Comparison of ENCODE assay signal across 1 cellular context in the genomic region with DNA sequence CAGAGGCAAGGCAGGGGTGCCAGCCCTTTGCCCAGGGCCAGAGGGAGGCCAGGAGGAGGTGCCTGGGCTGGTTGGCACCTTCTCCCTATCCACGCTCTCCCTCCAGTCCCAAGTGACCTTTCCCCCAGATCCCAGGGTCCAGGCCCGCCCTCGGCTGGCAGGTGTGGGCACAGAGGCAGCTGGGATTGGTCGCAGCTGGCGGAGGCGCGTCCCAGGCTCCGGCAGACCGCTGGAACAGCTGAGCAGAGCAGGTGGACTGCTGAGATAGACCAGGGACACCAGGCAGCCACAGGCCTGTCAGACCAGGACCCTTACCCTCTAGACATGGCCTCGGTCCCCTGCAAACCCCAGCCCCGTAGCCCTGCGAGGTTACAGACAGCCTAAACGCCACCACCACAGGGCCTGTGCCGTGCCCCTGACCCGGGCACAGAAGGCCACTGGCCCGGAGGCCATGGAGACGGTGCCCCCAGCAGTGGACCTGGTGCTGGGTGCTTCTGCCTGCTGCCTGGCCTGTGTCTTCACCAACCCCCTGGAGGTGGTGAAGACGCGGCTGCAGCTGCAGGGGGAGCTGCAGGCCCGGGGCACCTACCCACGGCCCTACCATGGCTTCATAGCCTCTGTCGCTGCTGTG.
A peak's percentile ranks its signal among the peaks of the same experiment; 100 is the strongest.
TF ChIP-seq lines count a peak whose summit lies in the region.

SLC25A34 (plus strand) TSS at position 224 of the 631 bp plus-strand sequence; CDS start at position 452, 228 bp downstream.

TF ChIP-seq in HepG2, 621 proteins besides CTCF, POLR2A, EP300 and RAD21 (continued from another document and continues in another):
- TF ChIP-seq, protein P1, sequence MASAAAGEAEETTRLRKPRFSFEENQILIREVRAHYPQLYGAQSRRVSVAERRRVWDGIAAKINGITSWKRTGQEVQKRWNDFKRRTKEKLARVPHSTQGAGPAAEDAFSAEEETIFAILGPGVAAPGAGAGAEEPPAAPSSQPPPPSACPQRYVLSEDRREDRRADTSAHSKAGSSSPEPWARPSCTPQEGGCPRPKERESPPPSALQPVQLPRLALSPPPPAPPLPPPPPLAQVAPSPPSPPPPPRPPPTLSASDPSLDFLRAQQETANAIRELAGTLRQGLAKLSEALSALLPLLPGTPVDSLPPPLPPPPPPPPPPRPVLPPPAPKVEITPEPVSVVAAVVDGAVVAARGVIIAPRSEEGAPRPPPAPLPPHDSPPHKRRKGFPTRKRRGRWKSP (CRISPR knock-in tag; IDR thresholded peaks at IDR 0.05): no peak
- no peak for TF ChIP-seq MXD1 (CRISPR knock-in tag; IDR thresholded peaks at IDR 0.05)
- peak; percentile 21 for TF ChIP-seq AGO2 (optimal IDR thresholded peaks at IDR 0.05; ENCODE audit: low read depth, low read length)
- TF ChIP-seq SAP130 (CRISPR knock-in tag; IDR thresholded peaks at IDR 0.05; ENCODE audit: low read depth): peak; percentile 75
- TF ChIP-seq ARID3A (IDR thresholded peaks at IDR 0.05; ENCODE audit: low read depth, low read length): no peak
- TF ChIP-seq, protein P2, sequence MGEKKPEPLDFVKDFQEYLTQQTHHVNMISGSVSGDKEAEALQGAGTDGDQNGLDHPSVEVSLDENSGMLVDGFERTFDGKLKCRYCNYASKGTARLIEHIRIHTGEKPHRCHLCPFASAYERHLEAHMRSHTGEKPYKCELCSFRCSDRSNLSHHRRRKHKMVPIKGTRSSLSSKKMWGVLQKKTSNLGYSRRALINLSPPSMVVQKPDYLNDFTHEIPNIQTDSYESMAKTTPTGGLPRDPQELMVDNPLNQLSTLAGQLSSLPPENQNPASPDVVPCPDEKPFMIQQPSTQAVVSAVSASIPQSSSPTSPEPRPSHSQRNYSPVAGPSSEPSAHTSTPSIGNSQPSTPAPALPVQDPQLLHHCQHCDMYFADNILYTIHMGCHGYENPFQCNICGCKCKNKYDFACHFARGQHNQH (CRISPR knock-in tag; IDR thresholded peaks at IDR 0.05): no peak
- TF ChIP-seq STAG1 (CRISPR knock-in tag; IDR thresholded peaks at IDR 0.05): peak; percentile 50
- no peak for TF ChIP-seq ZNF629 (CRISPR knock-in tag; conservative IDR thresholded peaks at IDR 0.05)
- no peak for TF ChIP-seq ZNF12 (CRISPR knock-in tag; IDR thresholded peaks at IDR 0.05)
- TF ChIP-seq ZC3H13 (CRISPR knock-in tag; IDR thresholded peaks at IDR 0.05): 0 out of 2 replicates have a peak, but pooled peaks have one; percentile 29
- no peak for TF ChIP-seq NR1H2 (CRISPR knock-in tag; IDR thresholded peaks at IDR 0.05; ENCODE audit: borderline replicate concordance, low read depth)
- TF ChIP-seq MYNN (CRISPR knock-in tag; IDR thresholded peaks at IDR 0.05; ENCODE audit: low read depth): no peak
- TF ChIP-seq TBX2 (CRISPR knock-in tag; IDR thresholded peaks at IDR 0.05; ENCODE audit: borderline replicate concordance): no peak
- TF ChIP-seq ZNF232 (CRISPR knock-in tag; IDR thresholded peaks at IDR 0.05; ENCODE audit: borderline replicate concordance): no peak
- TF ChIP-seq, protein P3, sequence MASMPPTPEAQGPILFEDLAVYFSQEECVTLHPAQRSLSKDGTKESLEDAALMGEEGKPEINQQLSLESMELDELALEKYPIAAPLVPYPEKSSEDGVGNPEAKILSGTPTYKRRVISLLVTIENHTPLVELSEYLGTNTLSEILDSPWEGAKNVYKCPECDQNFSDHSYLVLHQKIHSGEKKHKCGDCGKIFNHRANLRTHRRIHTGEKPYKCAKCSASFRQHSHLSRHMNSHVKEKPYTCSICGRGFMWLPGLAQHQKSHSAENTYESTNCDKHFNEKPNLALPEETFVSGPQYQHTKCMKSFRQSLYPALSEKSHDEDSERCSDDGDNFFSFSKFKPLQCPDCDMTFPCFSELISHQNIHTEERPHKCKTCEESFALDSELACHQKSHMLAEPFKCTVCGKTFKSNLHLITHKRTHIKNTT (CRISPR knock-in tag; IDR thresholded peaks at IDR 0.05): no peak
- no peak for TF ChIP-seq ZNF577 (CRISPR knock-in tag; IDR thresholded peaks at IDR 0.05; ENCODE audit: borderline replicate concordance, low read depth)
- TF ChIP-seq, protein P4, sequence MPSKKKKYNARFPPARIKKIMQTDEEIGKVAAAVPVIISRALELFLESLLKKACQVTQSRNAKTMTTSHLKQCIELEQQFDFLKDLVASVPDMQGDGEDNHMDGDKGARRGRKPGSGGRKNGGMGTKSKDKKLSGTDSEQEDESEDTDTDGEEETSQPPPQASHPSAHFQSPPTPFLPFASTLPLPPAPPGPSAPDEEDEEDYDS (CRISPR knock-in tag; IDR thresholded peaks at IDR 0.05): 0 out of 2 replicates have a peak, but pooled peaks have one; percentile 12
- TF ChIP-seq, protein P5, sequence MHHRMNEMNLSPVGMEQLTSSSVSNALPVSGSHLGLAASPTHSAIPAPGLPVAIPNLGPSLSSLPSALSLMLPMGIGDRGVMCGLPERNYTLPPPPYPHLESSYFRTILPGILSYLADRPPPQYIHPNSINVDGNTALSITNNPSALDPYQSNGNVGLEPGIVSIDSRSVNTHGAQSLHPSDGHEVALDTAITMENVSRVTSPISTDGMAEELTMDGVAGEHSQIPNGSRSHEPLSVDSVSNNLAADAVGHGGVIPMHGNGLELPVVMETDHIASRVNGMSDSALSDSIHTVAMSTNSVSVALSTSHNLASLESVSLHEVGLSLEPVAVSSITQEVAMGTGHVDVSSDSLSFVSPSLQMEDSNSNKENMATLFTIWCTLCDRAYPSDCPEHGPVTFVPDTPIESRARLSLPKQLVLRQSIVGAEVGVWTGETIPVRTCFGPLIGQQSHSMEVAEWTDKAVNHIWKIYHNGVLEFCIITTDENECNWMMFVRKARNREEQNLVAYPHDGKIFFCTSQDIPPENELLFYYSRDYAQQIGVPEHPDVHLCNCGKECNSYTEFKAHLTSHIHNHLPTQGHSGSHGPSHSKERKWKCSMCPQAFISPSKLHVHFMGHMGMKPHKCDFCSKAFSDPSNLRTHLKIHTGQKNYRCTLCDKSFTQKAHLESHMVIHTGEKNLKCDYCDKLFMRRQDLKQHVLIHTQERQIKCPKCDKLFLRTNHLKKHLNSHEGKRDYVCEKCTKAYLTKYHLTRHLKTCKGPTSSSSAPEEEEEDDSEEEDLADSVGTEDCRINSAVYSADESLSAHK (CRISPR knock-in tag; IDR thresholded peaks at IDR 0.05; ENCODE audit: borderline replicate concordance): no peak
- TF ChIP-seq RNF219 (CRISPR knock-in tag; IDR thresholded peaks at IDR 0.05): no peak
- TF ChIP-seq ZBTB44 (CRISPR knock-in tag; IDR thresholded peaks at IDR 0.05): no peak
- TF ChIP-seq ZNF383 (CRISPR knock-in tag; IDR thresholded peaks at IDR 0.05; ENCODE audit: borderline replicate concordance): no peak
- TF ChIP-seq IKZF1 (IDR thresholded peaks at IDR 0.05): no peak
- TF ChIP-seq ASH2L (IDR thresholded peaks at IDR 0.05; ENCODE audit: insufficient read length, low read depth, low read length): no peak
- no peak for TF ChIP-seq NCOA5 (CRISPR knock-in tag; IDR thresholded peaks at IDR 0.05)
- no peak for TF ChIP-seq HNRNPH1 (optimal IDR thresholded peaks at IDR 0.05; ENCODE audit: low read depth, low read length)
- no peak for TF ChIP-seq ZNF792 (CRISPR knock-in tag; IDR thresholded peaks at IDR 0.05)
- TF ChIP-seq ZNF780A (CRISPR knock-in tag; IDR thresholded peaks at IDR 0.05): no peak
- no peak for TF ChIP-seq GMEB1 (CRISPR knock-in tag; IDR thresholded peaks at IDR 0.05; ENCODE audit: borderline replicate concordance)
- no peak for TF ChIP-seq ZNF326 (CRISPR knock-in tag; IDR thresholded peaks at IDR 0.05; ENCODE audit: borderline replicate concordance)
- peak; percentile 19 for TF ChIP-seq ZNF883 (CRISPR knock-in tag; IDR thresholded peaks at IDR 0.05; ENCODE audit: not compliant biosample characterization)
- no peak for TF ChIP-seq ZNF513 (CRISPR knock-in tag; conservative IDR thresholded peaks at IDR 0.05)
- TF ChIP-seq HIC2 (CRISPR knock-in tag; IDR thresholded peaks at IDR 0.05; ENCODE audit: low read depth): peak; percentile 85
- TF ChIP-seq ERF (CRISPR knock-in tag; IDR thresholded peaks at IDR 0.05): no peak; the same call in 1 of the 2 replicates
- no peak for TF ChIP-seq STAT5B (CRISPR knock-in tag; IDR thresholded peaks at IDR 0.05)
- no peak for TF ChIP-seq ZNF607 (CRISPR knock-in tag; IDR thresholded peaks at IDR 0.05; ENCODE audit: borderline replicate concordance)
- TF ChIP-seq, protein P6, sequence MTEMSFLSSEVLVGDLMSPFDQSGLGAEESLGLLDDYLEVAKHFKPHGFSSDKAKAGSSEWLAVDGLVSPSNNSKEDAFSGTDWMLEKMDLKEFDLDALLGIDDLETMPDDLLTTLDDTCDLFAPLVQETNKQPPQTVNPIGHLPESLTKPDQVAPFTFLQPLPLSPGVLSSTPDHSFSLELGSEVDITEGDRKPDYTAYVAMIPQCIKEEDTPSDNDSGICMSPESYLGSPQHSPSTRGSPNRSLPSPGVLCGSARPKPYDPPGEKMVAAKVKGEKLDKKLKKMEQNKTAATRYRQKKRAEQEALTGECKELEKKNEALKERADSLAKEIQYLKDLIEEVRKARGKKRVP (CRISPR knock-in tag; IDR thresholded peaks at IDR 0.05): no peak
